In genomic region chr7:7122033-7122478, GRCh38 we compare ENCODE assay signal across 1 cellular context.
TF ChIP-seq lines count a peak whose summit lies in the region.

No MANE protein-coding gene starts in this region.

TF ChIP-seq in SK-N-SH treated with all-trans-retinoic acid at 6 μM for 48 hours, 23 proteins besides CTCF, POLR2A, EP300 and RAD21 (continued from another document):
- TF ChIP-seq ISL1 (CRISPR knock-in tag; IDR thresholded peaks at IDR 0.05), result peak; percentile 99
- no peak for TF ChIP-seq PPARA (CRISPR knock-in tag; IDR thresholded peaks at IDR 0.05; ENCODE audit: borderline replicate concordance)
- no peak for TF ChIP-seq BACH2 (CRISPR knock-in tag; IDR thresholded peaks at IDR 0.05; ENCODE audit: borderline replicate concordance)
TF ChIP-seq in SK-N-SH treated with all-trans-retinoic acid at 6 μM for 48 hours: peak in this region for 7.
